In the genomic region with DNA sequence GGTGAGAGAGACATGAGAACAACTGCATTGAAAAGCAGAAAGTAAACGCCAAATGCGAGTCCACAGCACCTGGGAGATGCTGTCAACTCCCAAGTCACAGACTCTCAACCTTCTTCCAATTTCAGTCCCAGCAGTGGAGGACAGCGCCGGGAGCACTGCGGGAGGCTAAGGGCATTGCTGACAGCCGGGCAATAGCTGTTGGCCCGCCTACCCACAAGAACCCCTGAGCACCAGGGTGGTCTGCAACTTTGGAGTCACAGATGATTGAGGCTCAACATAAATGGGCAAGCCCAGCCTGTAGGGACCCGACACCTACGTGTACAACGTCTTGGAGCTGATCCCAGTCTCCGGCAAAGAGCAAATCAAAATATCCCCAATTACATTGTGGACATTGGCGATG, we compare ENCODE assay signal across 1 cellular context.
A peak's percentile ranks its signal among the peaks of the same experiment; 100 is the strongest.
TF ChIP-seq lines count a peak whose summit lies in the region.

No MANE protein-coding gene starts in this region.

TF ChIP-seq in H1, 55 proteins besides CTCF, POLR2A, EP300 and RAD21:
- TF ChIP-seq JUN (IDR thresholded peaks at IDR 0.05; ENCODE audit: low read depth, low read length) (no peak), SIN3A (conservative IDR thresholded peaks at IDR 0.05 in 1 of 2, IDR thresholded peaks at IDR 0.05 in 1 of 2; ENCODE audit: low read depth in 1 of 2, low read length in 2 of 2) (peak in 1 of 2 experiments; percentile 70; a peak in 2 of 4 replicates)
